8 cellular contexts compared by ENCODE assay signal in the genomic region with DNA sequence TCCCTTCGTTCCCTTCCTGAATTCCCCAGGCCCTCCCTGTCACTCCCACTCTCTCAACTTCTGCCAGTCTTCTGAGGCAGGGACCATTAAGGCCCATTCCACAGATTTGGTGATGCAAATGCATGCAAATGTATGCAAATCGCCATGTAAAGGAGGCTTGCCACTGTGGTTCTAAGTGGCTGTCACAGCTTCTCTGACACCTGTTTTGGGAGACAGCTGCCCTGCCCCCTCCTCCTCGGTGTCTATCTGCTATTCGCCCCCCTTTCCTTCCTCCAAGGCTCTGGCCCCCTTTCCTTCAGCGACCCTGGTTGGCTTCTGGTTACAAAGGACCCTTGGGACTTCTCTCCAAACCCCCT. TPM values are rescaled to one million over a fixed set of nuclear protein-coding genes. Genes with fewer than 3 reads are reported as not detected.
A peak's percentile ranks its signal among the peaks of the same experiment; 100 is the strongest.
DNase-seq lines count a peak whose midpoint lies in the region; ATAC-seq and TF ChIP-seq lines count a peak whose summit lies in the region.

No MANE protein-coding gene starts in this region.

- DNase-seq in BE2C (no peak), mammary epithelial cell (no peak), SKM-1 treated with dmso at 0.1 percent for 144 hours (lab: John Stamatoyannopoulos, UW; ENCODE audit: unreplicated experiment) (no peak), NCI-H2107 treated with DMSO at 0.1 percent for 48 hours (lab: John Stamatoyannopoulos, UW; ENCODE audit: unreplicated experiment) (no peak), HT-29 (ENCODE audit: low spot score) (no peak)

- TF ChIP-seq CTCF in BE2C (IDR thresholded peaks at IDR 0.05; ENCODE audit: low read depth, low read length): no peak
- no peak for TF ChIP-seq CTCF in KMS-11 (conservative IDR thresholded peaks at IDR 0.05; ENCODE audit: low read depth, low read length)
- no peak for TF ChIP-seq CTCF in mammary epithelial cell (conservative IDR thresholded peaks at IDR 0.05 in 1 of 2, IDR thresholded peaks at IDR 0.05 in 1 of 2; ENCODE audit: extremely low read depth in 1 of 2, insufficient read depth in 1 of 2, low read depth in 1 of 2, low read length in 2 of 2)

- ATAC-seq in HG02798 (IDR thresholded peaks at IDR 0.05; ENCODE audit: poor library complexity, unreplicated experiment): no peak

- no peaks in the 10 kb centered on the region for H3K27me3 ChIP-seq in BE2C
- no peaks in the 10 kb centered on the region for H3K27me3 ChIP-seq in KMS-11 (ENCODE audit: insufficient read depth, low read depth)
- H3K27me3 ChIP-seq in mammary epithelial cell (ENCODE audit: insufficient read depth, low read length): no peaks in the 10 kb centered on the region
- peaks cover 11% of the 10 kb centered on the region for H3K27me3 ChIP-seq in mucosa of stomach (ENCODE audit: control insufficient read depth, insufficient read depth, low read length)

- H3K79me2 ChIP-seq in KMS-11 (ENCODE audit: insufficient read depth, low read depth): no peaks in the 10 kb centered on the region
- H3K79me2 ChIP-seq in mammary epithelial cell (ENCODE audit: insufficient read depth, low read length): no peaks in the 10 kb centered on the region

- WGBS in mammary epithelial cell (ENCODE audit: low coverage, missing lambda C conversion rate): 27% methylated on average over 4 of the region's 5 CpGs

- in situ Hi-C loops in mammary epithelial cell (cut with MboI; ENCODE audit: low sequenced_read_pairs in 2 of 2): loop anchor here (5.0 to 25.0 kb wide), 4 partner anchors 190 to 420 kb away; partner anchors contain the start of genes PCDH12 (in 2 of the 2) and NDFIP1 (in 1 of the 2)

- no peak overlapping the region for H3K9ac ChIP-seq in KMS-11
- H3K9ac ChIP-seq in mammary epithelial cell (ENCODE audit: insufficient read depth, low read length): no peak overlapping the region
- no peak overlapping the region for H3K9ac ChIP-seq in mucosa of stomach (ENCODE audit: low read length)

- no TSS peak for BruUV-seq in mammary epithelial cell (replicated peaks; lab: Mats Ljungman, UMichigan)

- dilution Hi-C loops in mammary epithelial cell (cut with HindIII; ENCODE audit: low sequenced_read_pairs): loop anchor here (5.0 kb wide), 2 partner anchors 40 to 190 kb away; partner anchors contain the start of gene FCHSD1

- no peak overlapping the region for H3K27ac ChIP-seq in KMS-11
- no peak overlapping the region for H3K27ac ChIP-seq in mammary epithelial cell (ENCODE audit: insufficient read depth, low read depth, low read length)

- intact Hi-C loops in mammary epithelial cell (cut with micrococcal nuclease): loop anchor here (1.0 to 2.0 kb wide), 7 partner anchors 27 to 453 kb away; partner anchors contain the start of genes GNPDA1 and RNF14

- H3K4me2 ChIP-seq in KMS-11 (peak overlapping the region; percentile 67), mammary epithelial cell (ENCODE audit: insufficient read depth, low read depth, low read length) (peak overlapping the region; percentile 86)

- H2AFZ ChIP-seq in KMS-11 (ENCODE audit: low read depth): peak overlapping the region; percentile 69; the same call in 1 of the 2 replicates
- peak overlapping the region; percentile 77 for H2AFZ ChIP-seq in mammary epithelial cell (ENCODE audit: low read depth, low read length)

- H4K20me1 ChIP-seq in KMS-11 (ENCODE audit: insufficient read depth): no peaks in the 10 kb centered on the region
- H4K20me1 ChIP-seq in mammary epithelial cell (ENCODE audit: insufficient read depth, low read length): no peaks in the 10 kb centered on the region

- H3K4me3 ChIP-seq in BE2C (ENCODE audit: low read depth, low read length) (peak overlapping the region; percentile 41), KMS-11 (IDR thresholded peaks at IDR 0.05; ENCODE audit: insufficient read depth, low read depth, low read length) (no peak overlapping the region), mammary epithelial cell (replicated peaks in 1 of 3; ENCODE audit: insufficient read depth in 1 of 3, low read depth in 2 of 3, low read length in 3 of 3) (peak overlapping the region in 2 of 3 experiments; percentile 35 to 47), mucosa of stomach (ENCODE audit: low read length) (peak overlapping the region; percentile 14)

- no peaks in the 10 kb centered on the region for H3K9me3 ChIP-seq in BE2C
- no peaks in the 10 kb centered on the region for H3K9me3 ChIP-seq in mammary epithelial cell (replicated peaks; ENCODE audit: insufficient read depth, low read length)
- no peaks in the 10 kb centered on the region for H3K9me3 ChIP-seq in mucosa of stomach (ENCODE audit: control insufficient read depth, low read length)

- CTCF ChIA-PET in mammary epithelial cell (lab: Charles Lee; ENCODE audit: low non-redundant PET): interaction anchor here (0.6 to 1.5 kb wide), 4 partner anchors 187 to 269 kb away, joined by 3 to 7 read pairs (median 5); no protein-coding TSS in a partner anchor

- peaks cover 12% of the 10 kb centered on the region for H3K4me1 ChIP-seq in BE2C
- peaks cover 19% of the 10 kb centered on the region for H3K4me1 ChIP-seq in KMS-11 (ENCODE audit: low read depth, poor library complexity, severe bottlenecking)
- peaks cover 4% of the 10 kb centered on the region for H3K4me1 ChIP-seq in mammary epithelial cell (ENCODE audit: insufficient read depth, low read length)
- H3K4me1 ChIP-seq in mucosa of stomach (ENCODE audit: control insufficient read depth, insufficient read depth, low read length): peaks cover 12% of the 10 kb centered on the region

- H3K36me3 ChIP-seq in BE2C (no peaks in the 10 kb centered on the region), KMS-11 (ENCODE audit: insufficient read depth) (no peaks in the 10 kb centered on the region), mammary epithelial cell (ENCODE audit: insufficient read depth, low read length) (no peaks in the 10 kb centered on the region), mucosa of stomach (ENCODE audit: control insufficient read depth, insufficient read depth, low read length) (no peaks in the 10 kb centered on the region)

RNA-seq across cellular contexts. Expression of gene ARAP3, which starts 10.5 kb away (rescaled TPM):
- polyA plus RNA-seq in BE2C (2012; ENCODE audit: insufficient read depth, insufficient read length, low read depth): 38.1 TPM
- total RNA-seq in mammary epithelial cell: 10 to 100 TPM in 1 of 2 donors, 1 to 10 TPM in 1; 6.0 to 10.0 TPM
- polyA plus RNA-seq in mammary epithelial cell: 6.0 TPM
- 18.6 TPM for polyA minus RNA-seq in mammary epithelial cell
- 0.21 and 0.38 TPM in 2 replicates for total RNA-seq in HT-29 (2014; rRNA removed; shearing (Covaris generic))

RNA-seq across cellular contexts. Expression of gene FCHSD1, which starts 41.3 kb away (rescaled TPM):
- polyA plus RNA-seq in BE2C (2012; ENCODE audit: insufficient read depth, insufficient read length, low read depth): 7.8 TPM
- 10 to 100 TPM; 23.7 to 32.0 TPM for total RNA-seq in mammary epithelial cell
- 12.3 TPM for polyA plus RNA-seq in mammary epithelial cell
- polyA minus RNA-seq in mammary epithelial cell: 17.2 TPM
- 24.3 and 30.6 TPM in 2 replicates for total RNA-seq in HT-29 (2014; rRNA removed; shearing (Covaris generic))

RNA-seq across cellular contexts. Expression of gene RELL2, which starts 55.7 kb away (rescaled TPM):
- 62.2 TPM for polyA plus RNA-seq in BE2C (2012; ENCODE audit: insufficient read depth, insufficient read length, low read depth)
- 10 to 100 TPM in 1 of 2 donors, 1 to 10 TPM in 1; 5.7 to 12.1 TPM for total RNA-seq in mammary epithelial cell
- polyA plus RNA-seq in mammary epithelial cell: 11.0 TPM
- 14.6 TPM for polyA minus RNA-seq in mammary epithelial cell
- total RNA-seq in HT-29 (2014; rRNA removed; shearing (Covaris generic)): 26.6 and 27.2 TPM in 2 replicates

RNA-seq across cellular contexts. Expression of gene HDAC3, which starts 55.9 kb away (rescaled TPM):
- polyA plus RNA-seq in BE2C (2012; ENCODE audit: insufficient read depth, insufficient read length, low read depth): 109 TPM
- 10 to 100 TPM; 57.7 to 61.5 TPM for total RNA-seq in mammary epithelial cell
- polyA plus RNA-seq in mammary epithelial cell: 84.5 TPM
- polyA minus RNA-seq in mammary epithelial cell: 163 TPM
- 69.8 and 84.9 TPM in 2 replicates for total RNA-seq in HT-29 (2014; rRNA removed; shearing (Covaris generic))
